ENCODE assay signal across 9 cellular contexts in genomic region chr15:78059110-78059839, GRCh38. TPM values are rescaled to one million over a fixed set of nuclear protein-coding genes. Genes with fewer than 3 reads are reported as not detected.
DNase-seq lines count a peak whose midpoint lies in the region; ATAC-seq and TF ChIP-seq lines count a peak whose summit lies in the region.
"Had no signal": no experiment of that assay in that cellular context is flagged by ENCODE, and none has a peak within 500 bp of the region (broad histone marks: within the 10 kb centered on the region; RNA-seq: fewer than 3 reads in every experiment).

No MANE protein-coding gene starts in this region.

- DNase-seq in DND-41 (peak; percentile 39), NCI-H524 (lab: John Stamatoyannopoulos, UW) (peak; percentile 98 to 99), colonic mucosa (no peak), amniotic stem cell (lab: John Stamatoyannopoulos, UW) (no peak), SK-N-SH (no peak)
- DNase-seq in activated CD4-positive, alpha-beta T cell treated with anti-CD3 and anti-CD28 coated beads for 1 hour, result no peak
- DNase-seq: stimulated activated CD4-positive, alpha-beta T cell treated with anti-CD3 and anti-CD28 coated beads, Interleukin-4, amount 100 ng/mL, for 4 hours had no signal

- WGBS in SK-N-SH (ENCODE audit: low lambda C conversion rate), result 76% methylated on average over 2 of the region's 3 CpGs

- ATAC-seq in DND-41 (ENCODE audit: insufficient read depth, low read depth) (peak; percentile 25; the same call in 2 of the 3 replicates), GM18505 (IDR thresholded peaks at IDR 0.05; ENCODE audit: unreplicated experiment) (no peak)

- peaks cover 6% of the 10 kb centered on the region for H3F3A ChIP-seq in SK-N-SH (replicated peaks; ENCODE audit: insufficient read depth)

- H3K9me3 ChIP-seq in DND-41 (ENCODE audit: insufficient read depth, low read length, severe bottlenecking) (no peaks in the 10 kb centered on the region), colonic mucosa (no peaks in the 10 kb centered on the region), SK-N-SH (no peaks in the 10 kb centered on the region)

- intact Hi-C loops in colonic mucosa (cut with DNase I), result no loop called here

- TF ChIP-seq CTCF in DND-41 (IDR thresholded peaks at IDR 0.05; ENCODE audit: borderline replicate concordance, extremely low read depth, low read length, poor library complexity, severe bottlenecking) (no peak), colonic mucosa (IDR thresholded peaks at IDR 0.05) (no peak), SK-N-SH (IDR thresholded peaks at IDR 0.05) (no peak)

- H2AFZ ChIP-seq in DND-41 (ENCODE audit: low read depth, low read length), result no peak overlapping the region
- no peak overlapping the region for H2AFZ ChIP-seq in SK-N-SH (ENCODE audit: low read depth)

- H3K27me3 ChIP-seq in DND-41 (ENCODE audit: insufficient read depth, low read length, poor library complexity) (no peaks in the 10 kb centered on the region), colonic mucosa (no peaks in the 10 kb centered on the region), rectal smooth muscle tissue (ENCODE audit: control insufficient read depth, insufficient read depth, low read length) (no peaks in the 10 kb centered on the region), SK-N-SH (ENCODE audit: insufficient read depth) (no peaks in the 10 kb centered on the region)

- H3K4me1 ChIP-seq in DND-41 (ENCODE audit: insufficient read depth, low read length) (peaks cover 71% of the 10 kb centered on the region), colonic mucosa (peaks cover 37% of the 10 kb centered on the region), rectal smooth muscle tissue (ENCODE audit: control insufficient read depth, insufficient read depth, low read length) (peaks cover 13% of the 10 kb centered on the region), SK-N-SH (ENCODE audit: control insufficient read depth in 1 of 2, insufficient read depth in 2 of 2, low read depth in 1 of 2, low read length in 1 of 2) (peaks cover 34 to 57% of the 10 kb centered on the region in 2 experiments)

- H3K9ac ChIP-seq in DND-41 (ENCODE audit: low read depth, low read length) (no peak overlapping the region), colonic mucosa (ENCODE audit: low read depth in 2 of 2, low read length in 2 of 2) (no peak overlapping the region), rectal smooth muscle tissue (ENCODE audit: low read length) (no peak overlapping the region), SK-N-SH (no peak overlapping the region)

- CTCF ChIA-PET in SK-N-SH (lab: Yijun Ruan, JAX), result interaction anchor here (0.9 to 1.6 kb wide), 5 partner anchors 8 to 49 kb away, joined by 3 to 5 read pairs (median 3); no protein-coding TSS in a partner anchor

- POLR2A ChIA-PET in SK-N-SH (lab: Yijun Ruan, JAX), result interaction anchor here (0.9 kb wide), 1 partner anchor 8 kb away, joined by 4 read pairs; no protein-coding TSS in a partner anchor

- H3K4me2 ChIP-seq in DND-41 (ENCODE audit: insufficient read depth, low read length), result no peak overlapping the region
- no peak overlapping the region for H3K4me2 ChIP-seq in SK-N-SH

- H3K36me3 ChIP-seq in DND-41 (ENCODE audit: insufficient read depth, low read length) (no peaks in the 10 kb centered on the region), colonic mucosa (no peaks in the 10 kb centered on the region), rectal smooth muscle tissue (ENCODE audit: control insufficient read depth, insufficient read depth, low read length) (no peaks in the 10 kb centered on the region), SK-N-SH (replicated peaks in 1 of 2; ENCODE audit: control insufficient read depth in 1 of 2, insufficient read depth in 2 of 2, low read length in 1 of 2) (no peaks in the 10 kb centered on the region)

- no peak for TF ChIP-seq POLR2A in GM18505 (IDR thresholded peaks at IDR 0.05; ENCODE audit: borderline replicate concordance, extremely low read depth, insufficient read depth, insufficient read length)

- H4K20me1 ChIP-seq in DND-41 (ENCODE audit: insufficient read depth, low read length) (peaks cover 31% of the 10 kb centered on the region), SK-N-SH (ENCODE audit: insufficient read depth) (peaks cover 8% of the 10 kb centered on the region; the same call in 1 of the 2 replicates)

- H3K27ac ChIP-seq in DND-41 (ENCODE audit: low read length), result peak overlapping the region; percentile 68
- H3K27ac ChIP-seq in colonic mucosa, result peak overlapping the region; percentile 35
- H3K27ac ChIP-seq in rectal smooth muscle tissue (ENCODE audit: low read depth, low read length), result peak overlapping the region; percentile 6
- no peak overlapping the region for H3K27ac ChIP-seq in SK-N-SH (ENCODE audit: low read depth in 2 of 2, low read length in 1 of 2)

- H3K4me3 ChIP-seq in DND-41 (ENCODE audit: low read depth in 1 of 2, low read length in 2 of 2), result no peak overlapping the region
- H3K4me3 ChIP-seq in colonic mucosa, result no peak overlapping the region
- H3K4me3 ChIP-seq in rectal smooth muscle tissue (ENCODE audit: low read length), result no peak overlapping the region
- H3K4me3 ChIP-seq in SK-N-SH (ENCODE audit: low read depth in 2 of 2, low read length in 1 of 2), result no peak overlapping the region

- no peaks in the 10 kb centered on the region for H3K9me2 ChIP-seq in SK-N-SH

- no peak for TF ChIP-seq EP300 in SK-N-SH (IDR thresholded peaks at IDR 0.05; ENCODE audit: borderline replicate concordance in 1 of 2, low read depth in 1 of 2, low read length in 1 of 2)

- TF ChIP-seq RAD21 in SK-N-SH (IDR thresholded peaks at IDR 0.05; ENCODE audit: low read length), result no peak

- peaks cover 99% of the 10 kb centered on the region for H3K79me2 ChIP-seq in DND-41 (ENCODE audit: insufficient read depth, low read length)
- peaks cover 96% of the 10 kb centered on the region for H3K79me2 ChIP-seq in SK-N-SH (ENCODE audit: insufficient read depth)

TF ChIP-seq in SK-N-SH, 30 proteins besides CTCF, POLR2A, EP300 and RAD21:
- TF ChIP-seq RCOR1 (IDR thresholded peaks at IDR 0.05; ENCODE audit: low read length) (no peak), REST (IDR thresholded peaks at IDR 0.05; ENCODE audit: low read depth, low read length) (no peak), SIN3A (IDR thresholded peaks at IDR 0.05; ENCODE audit: borderline replicate concordance, low read depth, low read length) (no peak), IRF3 (IDR thresholded peaks at IDR 0.05; ENCODE audit: low read depth, low read length) (no peak), USF1 (IDR thresholded peaks at IDR 0.05; ENCODE audit: borderline replicate concordance, low read depth) (no peak)

RNA-seq across cellular contexts. Expression of gene TBC1D2B, which starts 18.2 kb away (rescaled TPM):
- 10 to 100 TPM; 35.9 to 49.1 TPM for total RNA-seq in colonic mucosa
- 19.0 and 26.8 TPM in 2 replicates for polyA plus RNA-seq in SK-N-SH (2012; rRNA removed)
- polyA plus RNA-seq in SK-N-SH (2012; cell fraction: cytosol; rRNA removed), result 10.8 and 15.3 TPM in 2 replicates
- 63.4 and 87.9 TPM in 2 replicates for polyA plus RNA-seq in SK-N-SH (2012; cell fraction: nucleus; rRNA removed)

RNA-seq across cellular contexts. Expression of gene SH2D7, which starts 33.1 kb away (rescaled TPM):
- 1 to 10 TPM in 1 of 2 donors, under 1 TPM in 1; 0.58 to 1.6 TPM for total RNA-seq in colonic mucosa
- not detected in 2 replicates for polyA plus RNA-seq in SK-N-SH (2012; rRNA removed)
- 0.01 TPM in 2 replicates for polyA plus RNA-seq in SK-N-SH (2012; cell fraction: cytosol; rRNA removed)
- polyA plus RNA-seq in SK-N-SH (2012; cell fraction: nucleus; rRNA removed), result 0.02 TPM in 1 of 2 replicates, not detected in the other

Comparison
In these comparisons a context has a peak if more than half of its experiments do, and no peak if none do; other contexts are left out.
1. DNase-seq: peak in DND-41 (single experiment) and NCI-H524 (2 of 2); none in colonic mucosa (single experiment), amniotic stem cell (single experiment), activated CD4-positive, alpha-beta T cell treated with anti-CD3 and anti-CD28 coated beads for 1 hour (single experiment) and SK-N-SH (single experiment).
2. H3K27ac ChIP-seq: peak in DND-41 (single experiment), colonic mucosa (single experiment) and rectal smooth muscle tissue (single experiment); none in SK-N-SH (0 of 2).